ENCODE assay signal across 10 cellular contexts in genomic region chr11:45446426-45446825, GRCh38.
"Had no signal": no experiment of that assay in that cellular context is flagged by ENCODE, and none has a peak within 500 bp of the region (broad histone marks: within the 10 kb centered on the region; RNA-seq: fewer than 3 reads in every experiment).

No MANE protein-coding gene starts in this region.

- FAIRE-seq: H54 had no signal

- H3K27ac Mint-ChIP-seq: H9, HFFc6 had no signal

- H3K27ac ChIP-seq: HL-60, KMS-11 had no signal

- DNase-seq: GOT3, H9, HCEC 1CT, HFFc6, IMR-90, Karpas-422, KBM-7 had no signal

- H3K9ac ChIP-seq: KMS-11 had no signal

- H3K9me3 Mint-ChIP-seq: H9, HFFc6 had no signal

- H3K4me2 ChIP-seq: KMS-11 had no signal

- H3K4me3 Mint-ChIP-seq: H9, HFFc6 had no signal
